In genomic region chr3:122562923-122563716, GRCh38 we compare ENCODE assay signal across 8 cellular contexts. TPM values are rescaled to one million over a fixed set of nuclear protein-coding genes. Genes with fewer than 3 reads are reported as not detected.
DNase-seq lines count a peak whose midpoint lies in the region; ATAC-seq and TF ChIP-seq lines count a peak whose summit lies in the region.

No MANE protein-coding gene starts in this region.

- peak overlapping the region; percentile 67 for H3K27ac ChIP-seq in cingulate gyrus (ENCODE audit: low read depth, low read length)

- H3K36me3 Mint-ChIP-seq in IgD-negative memory B cell (peaks cover 8% of the 10 kb centered on the region), natural killer cell (peaks cover 18% of the 10 kb centered on the region)

- peak overlapping the region; percentile 82 to 93 (median 93) for H3K27ac Mint-ChIP-seq in IgD-negative memory B cell
- H3K27ac Mint-ChIP-seq in natural killer cell: peak overlapping the region; percentile 86 to 97

- intact Hi-C loops in natural killer cell (cut with micrococcal nuclease): loop anchor here (5.0 kb wide), 3 partner anchors 49 to 639 kb away; partner anchors contain the start of genes HSPBAP1 and SEC22A

- H3K9me3 Mint-ChIP-seq in IgD-negative memory B cell: no peaks in the 10 kb centered on the region
- no peaks in the 10 kb centered on the region for H3K9me3 Mint-ChIP-seq in natural killer cell

- no peak for ATAC-seq in natural killer cell
- no peak for ATAC-seq in GM21360 (IDR thresholded peaks at IDR 0.05; ENCODE audit: unreplicated experiment)

- H3K4me3 ChIP-seq in AG10803 (ENCODE audit: low read length): peak overlapping the region; percentile 80

- DNase-seq in AG10803 (ENCODE audit: low read depth) (peak; percentile 51), natural killer cell (no peak), GM20000 (ENCODE audit: low spot score) (no peak), NCI-H1417 (lab: John Stamatoyannopoulos, UW) (no peak), NCI-H187 treated with DMSO at 0.1 percent for 48 hours (lab: John Stamatoyannopoulos, UW) (no peak)

- peaks cover 42 to 58% (median 51%) of the 10 kb centered on the region in 3 donors for H3K4me1 Mint-ChIP-seq in IgD-negative memory B cell
- H3K4me1 Mint-ChIP-seq in natural killer cell: peaks cover 66 to 72% of the 10 kb centered on the region in 2 donors

- TF ChIP-seq CTCF in AG10803 (conservative IDR thresholded peaks at IDR 0.05; ENCODE audit: low read length) (no peak), natural killer cell (IDR thresholded peaks at IDR 0.05) (no peak), GM20000 (IDR thresholded peaks at IDR 0.05; ENCODE audit: extremely low read depth, missing control alignments) (no peak)

- H3K27me3 Mint-ChIP-seq in IgD-negative memory B cell (no peaks in the 10 kb centered on the region), natural killer cell (ENCODE audit: low read depth in 2 of 2) (no peaks in the 10 kb centered on the region)

- H3K4me3 Mint-ChIP-seq in IgD-negative memory B cell (peak overlapping the region; percentile 86 to 96 (median 92)), natural killer cell (peak overlapping the region; percentile 93)

RNA-seq across cellular contexts. Expression of gene PARP9, which starts 1.0 kb away (rescaled TPM):
- polyA plus RNA-seq in IgD-negative memory B cell: 18.7 TPM
- 10 to 100 TPM; 23.8 to 41.1 (median 38.5) TPM for total RNA-seq in natural killer cell

RNA-seq across cellular contexts. Expression of gene DTX3L, which starts 1.0 kb away (rescaled TPM):
- polyA plus RNA-seq in IgD-negative memory B cell: 21.4 TPM
- 10 to 100 TPM; 40.8 to 61.0 (median 51.8) TPM for total RNA-seq in natural killer cell

RNA-seq across cellular contexts. Expression of gene PARP15, which starts 14.3 kb away (rescaled TPM):
- polyA plus RNA-seq in IgD-negative memory B cell: 16.6 TPM
- total RNA-seq in natural killer cell: 100 to 1,000 TPM; 164 to 199 (median 198) TPM

RNA-seq across cellular contexts. Expression of gene KPNA1, which starts 48.4 kb away (rescaled TPM):
- polyA plus RNA-seq in IgD-negative memory B cell: 44.8 TPM
- total RNA-seq in natural killer cell: 10 to 100 TPM; 62.3 to 67.1 (median 63.1) TPM
